In the genomic region with DNA sequence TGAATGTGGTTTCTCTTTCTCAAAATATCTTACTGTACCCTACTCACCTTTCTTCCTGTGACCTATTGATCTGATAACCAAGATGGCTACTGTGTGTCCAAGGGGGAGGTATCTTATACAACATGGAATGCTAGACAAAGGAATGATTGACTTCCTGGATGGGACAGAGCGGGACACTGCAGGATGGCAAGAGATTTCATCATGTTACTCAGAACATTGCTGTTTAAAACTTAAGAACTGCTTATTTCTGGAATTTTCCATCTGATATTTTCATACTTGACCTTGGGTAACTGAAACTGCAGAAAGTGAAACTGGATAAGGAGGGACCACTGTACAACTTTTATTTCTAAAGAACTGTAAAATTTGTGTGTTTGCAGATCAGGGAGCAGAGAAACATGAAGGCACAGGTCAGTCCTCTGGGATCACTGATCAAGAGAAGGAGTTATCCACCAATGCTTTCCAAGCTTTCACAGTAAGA, we compare ENCODE assay signal across 1 cellular context.
TF ChIP-seq lines count a peak whose summit lies in the region.

No MANE protein-coding gene starts in this region.

TF ChIP-seq in K562, 482 proteins besides CTCF, POLR2A, EP300 and RAD21 (continued from another document):
- TF ChIP-seq CREB3 (tag; conservative IDR thresholded peaks at IDR 0.05; ENCODE audit: low read depth) = no peak
- no peak for TF ChIP-seq CBX2 (IDR thresholded peaks at IDR 0.05; ENCODE audit: insufficient read depth, low read length, poor library complexity, severe bottlenecking)
- TF ChIP-seq ATF3 (IDR thresholded peaks at IDR 0.05) = peak; percentile 73; the same call in 1 of the 2 replicates
- no peak for TF ChIP-seq ATF3 (CRISPR knock-in tag; conservative IDR thresholded peaks at IDR 0.05)
- TF ChIP-seq HEY1 (CRISPR knock-in tag; IDR thresholded peaks at IDR 0.05; ENCODE audit: borderline replicate concordance) = no peak
- TF ChIP-seq SMC3 (conservative IDR thresholded peaks at IDR 0.05; ENCODE audit: insufficient read depth, low read depth, low read length) = no peak
- TF ChIP-seq ARHGAP35 (IDR thresholded peaks at IDR 0.05; ENCODE audit: partially characterized antibody) = no peak
- TF ChIP-seq ZNF583 (CRISPR knock-in tag; IDR thresholded peaks at IDR 0.05) = no peak
- TF ChIP-seq BMI1 (IDR thresholded peaks at IDR 0.05; ENCODE audit: low read length) = no peak
- TF ChIP-seq RAD51 (IDR thresholded peaks at IDR 0.05; ENCODE audit: borderline replicate concordance, low read depth) = no peak
- no peak for TF ChIP-seq ZBTB5 (IDR thresholded peaks at IDR 0.05)
- TF ChIP-seq CCAR2 (IDR thresholded peaks at IDR 0.05; ENCODE audit: low read depth, low read length) = no peak
- TF ChIP-seq ZNF134 (CRISPR knock-in tag; conservative IDR thresholded peaks at IDR 0.05) = no peak
- no peak for TF ChIP-seq FUS (optimal IDR thresholded peaks at IDR 0.05; ENCODE audit: low read depth, low read length)
- TF ChIP-seq ZNF699 (CRISPR knock-in tag; IDR thresholded peaks at IDR 0.05; ENCODE audit: insufficient replicate concordance) = no peak
- TF ChIP-seq FOXM1 (IDR thresholded peaks at IDR 0.05; ENCODE audit: low read depth) = peak; percentile 37; the same call in 1 of the 2 replicates
- no peak for TF ChIP-seq FOXM1 (CRISPR knock-in tag; IDR thresholded peaks at IDR 0.05; ENCODE audit: low read depth)
- TF ChIP-seq MYC (IDR thresholded peaks at IDR 0.05; ENCODE audit: low read depth, low read length) = peak; percentile 18; the same call in 1 of the 2 replicates
- TF ChIP-seq MYC (CRISPR knock-in tag; IDR thresholded peaks at IDR 0.05; ENCODE audit: borderline replicate concordance, low read depth) = no peak
- TF ChIP-seq LEF1 (IDR thresholded peaks at IDR 0.05) = peak; percentile 50; the same call in 1 of the 2 replicates
- TF ChIP-seq GABPA (tag; conservative IDR thresholded peaks at IDR 0.05; ENCODE audit: low read depth) = peak; percentile 36; the same call in 1 of the 2 replicates
- no peak for TF ChIP-seq CBFA2T3 (IDR thresholded peaks at IDR 0.05)
- no peak for TF ChIP-seq OTX1 (CRISPR knock-in tag; IDR thresholded peaks at IDR 0.05)
- TF ChIP-seq MAFF (IDR thresholded peaks at IDR 0.05; ENCODE audit: low read length) = no peak
- no peak for TF ChIP-seq GATAD2B (IDR thresholded peaks at IDR 0.05; ENCODE audit: borderline replicate concordance)
- TF ChIP-seq SIRT6 (IDR thresholded peaks at IDR 0.05; ENCODE audit: low read depth, low read length) = no peak
- no peak for TF ChIP-seq ZNF277 (CRISPR knock-in tag; IDR thresholded peaks at IDR 0.05; ENCODE audit: borderline replicate concordance)
- TF ChIP-seq RBFOX2 (IDR thresholded peaks at IDR 0.05; ENCODE audit: low read depth, low read length) = no peak
- peak; percentile 44 for TF ChIP-seq EP400 (IDR thresholded peaks at IDR 0.05)
- TF ChIP-seq RBM22 (IDR thresholded peaks at IDR 0.05; ENCODE audit: low read depth, low read length, poor library complexity, severe bottlenecking) = no peak
- TF ChIP-seq, protein P1, sequence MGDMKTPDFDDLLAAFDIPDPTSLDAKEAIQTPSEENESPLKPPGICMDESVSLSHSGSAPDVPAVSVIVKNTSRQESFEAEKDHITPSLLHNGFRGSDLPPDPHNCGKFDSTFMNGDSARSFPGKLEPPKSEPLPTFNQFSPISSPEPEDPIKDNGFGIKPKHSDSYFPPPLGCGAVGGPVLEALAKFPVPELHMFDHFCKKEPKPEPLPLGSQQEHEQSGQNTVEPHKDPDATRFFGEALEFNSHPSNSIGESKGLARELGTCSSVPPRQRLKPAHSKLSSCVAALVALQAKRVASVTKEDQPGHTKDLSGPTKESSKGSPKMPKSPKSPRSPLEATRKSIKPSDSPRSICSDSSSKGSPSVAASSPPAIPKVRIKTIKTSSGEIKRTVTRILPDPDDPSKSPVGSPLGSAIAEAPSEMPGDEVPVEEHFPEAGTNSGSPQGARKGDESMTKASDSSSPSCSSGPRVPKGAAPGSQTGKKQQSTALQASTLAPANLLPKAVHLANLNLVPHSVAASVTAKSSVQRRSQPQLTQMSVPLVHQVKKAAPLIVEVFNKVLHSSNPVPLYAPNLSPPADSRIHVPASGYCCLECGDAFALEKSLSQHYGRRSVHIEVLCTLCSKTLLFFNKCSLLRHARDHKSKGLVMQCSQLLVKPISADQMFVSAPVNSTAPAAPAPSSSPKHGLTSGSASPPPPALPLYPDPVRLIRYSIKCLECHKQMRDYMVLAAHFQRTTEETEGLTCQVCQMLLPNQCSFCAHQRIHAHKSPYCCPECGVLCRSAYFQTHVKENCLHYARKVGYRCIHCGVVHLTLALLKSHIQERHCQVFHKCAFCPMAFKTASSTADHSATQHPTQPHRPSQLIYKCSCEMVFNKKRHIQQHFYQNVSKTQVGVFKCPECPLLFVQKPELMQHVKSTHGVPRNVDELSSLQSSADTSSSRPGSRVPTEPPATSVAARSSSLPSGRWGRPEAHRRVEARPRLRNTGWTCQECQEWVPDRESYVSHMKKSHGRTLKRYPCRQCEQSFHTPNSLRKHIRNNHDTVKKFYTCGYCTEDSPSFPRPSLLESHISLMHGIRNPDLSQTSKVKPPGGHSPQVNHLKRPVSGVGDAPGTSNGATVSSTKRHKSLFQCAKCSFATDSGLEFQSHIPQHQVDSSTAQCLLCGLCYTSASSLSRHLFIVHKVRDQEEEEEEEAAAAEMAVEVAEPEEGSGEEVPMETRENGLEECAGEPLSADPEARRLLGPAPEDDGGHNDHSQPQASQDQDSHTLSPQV (IDR thresholded peaks at IDR 0.05) = 0 out of 2 replicates have a peak, but pooled peaks have one; percentile 66
- peak; percentile 53 for TF ChIP-seq SMAD4 (CRISPR knock-in tag; conservative IDR thresholded peaks at IDR 0.05)
- TF ChIP-seq SMAD1 (IDR thresholded peaks at IDR 0.05; ENCODE audit: low read depth, low read length, partially characterized antibody) = no peak
- TF ChIP-seq PKNOX1 (IDR thresholded peaks at IDR 0.05) = peak; percentile 76
- TF ChIP-seq, protein P2, sequence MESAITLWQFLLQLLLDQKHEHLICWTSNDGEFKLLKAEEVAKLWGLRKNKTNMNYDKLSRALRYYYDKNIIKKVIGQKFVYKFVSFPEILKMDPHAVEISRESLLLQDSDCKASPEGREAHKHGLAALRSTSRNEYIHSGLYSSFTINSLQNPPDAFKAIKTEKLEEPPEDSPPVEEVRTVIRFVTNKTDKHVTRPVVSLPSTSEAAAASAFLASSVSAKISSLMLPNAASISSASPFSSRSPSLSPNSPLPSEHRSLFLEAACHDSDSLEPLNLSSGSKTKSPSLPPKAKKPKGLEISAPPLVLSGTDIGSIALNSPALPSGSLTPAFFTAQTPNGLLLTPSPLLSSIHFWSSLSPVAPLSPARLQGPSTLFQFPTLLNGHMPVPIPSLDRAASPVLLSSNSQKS (CRISPR knock-in tag; IDR thresholded peaks at IDR 0.05) = no peak
- peak; percentile 80 for TF ChIP-seq ESRRA (IDR thresholded peaks at IDR 0.05; ENCODE audit: borderline replicate concordance, low read depth)
- no peak for TF ChIP-seq ZNF830 (CRISPR knock-in tag; IDR thresholded peaks at IDR 0.05)
- TF ChIP-seq NR2C1 (IDR thresholded peaks at IDR 0.05) = peak; percentile 55; the same call in 1 of the 2 replicates
- TF ChIP-seq NR2C1 (tag; IDR thresholded peaks at IDR 0.05) = peak; percentile 78
- no peak for TF ChIP-seq ZNF347 (CRISPR knock-in tag; IDR thresholded peaks at IDR 0.05; ENCODE audit: low read depth)
